ENCODE assay signal across 2 cellular contexts in genomic region chr2:55567298-55567697, GRCh38.
TF ChIP-seq lines count a peak whose summit lies in the region.

No MANE protein-coding gene starts in this region.

TF ChIP-seq in HepG2, 621 proteins besides CTCF, POLR2A, EP300 and RAD21:
- TF ChIP-seq KDM4B (CRISPR knock-in tag; IDR thresholded peaks at IDR 0.05), result no peak
- TF ChIP-seq ZNF253 (CRISPR knock-in tag; IDR thresholded peaks at IDR 0.05; ENCODE audit: borderline replicate concordance), result no peak
- TF ChIP-seq CEBPG (CRISPR knock-in tag; IDR thresholded peaks at IDR 0.05), result 0 out of 2 replicates have a peak, but pooled peaks have one; percentile 23
- TF ChIP-seq CEBPB (IDR thresholded peaks at IDR 0.05; ENCODE audit: borderline replicate concordance, low read depth, low read length), result peak; percentile 30; the same call in 1 of the 2 replicates
- TF ChIP-seq ZNF292 (CRISPR knock-in tag; IDR thresholded peaks at IDR 0.05; ENCODE audit: borderline replicate concordance, low read depth), result no peak
- no peak for TF ChIP-seq ZNF121 (CRISPR knock-in tag; IDR thresholded peaks at IDR 0.05)
TF ChIP-seq in HepG2: peak in this region for 2.

TF ChIP-seq in H1, 55 proteins besides CTCF, POLR2A, EP300 and RAD21:
- TF ChIP-seq SIX5 (IDR thresholded peaks at IDR 0.05; ENCODE audit: low read depth, low read length) (no peak), TAF7 (optimal IDR thresholded peaks at IDR 0.05; ENCODE audit: borderline replicate concordance, low read depth, low read length) (no peak), NRF1 (IDR thresholded peaks at IDR 0.05; ENCODE audit: low read depth, low read length) (no peak), TEAD4 (IDR thresholded peaks at IDR 0.05; ENCODE audit: low read depth, low read length) (no peak), ATF3 (IDR thresholded peaks at IDR 0.05; ENCODE audit: insufficient read depth, low read depth, low read length) (no peak), GTF2F1 (IDR thresholded peaks at IDR 0.05; ENCODE audit: borderline replicate concordance, low read depth, low read length) (no peak), CEBPB (IDR thresholded peaks at IDR 0.05; ENCODE audit: low read depth, low read length) (0 out of 2 replicates have a peak, but pooled peaks have one; percentile 5)
